In genomic region chr6:144063744-144064401, GRCh38 we compare ENCODE assay signal across 8 cellular contexts. TPM values are rescaled to one million over a fixed set of nuclear protein-coding genes. Genes with fewer than 3 reads are reported as not detected.
DNase-seq lines count a peak whose midpoint lies in the region; ATAC-seq and TF ChIP-seq lines count a peak whose summit lies in the region.

No MANE protein-coding gene starts in this region.

- peak; percentile 34 for TF ChIP-seq CTCF in AG04449 (IDR thresholded peaks at IDR 0.05; ENCODE audit: insufficient read depth, low read length, missing control alignments)
- TF ChIP-seq CTCF in choroid plexus epithelial cell (conservative IDR thresholded peaks at IDR 0.05; ENCODE audit: low read depth, low read length): no peak
- TF ChIP-seq CTCF in lower leg skin (IDR thresholded peaks at IDR 0.05): no peak

- no peak for DNase-seq in AG04449 (ENCODE audit: low read depth, low spot score)
- DNase-seq in NCI-H2196 treated with DMSO at 0.1 percent for 48 hours (lab: John Stamatoyannopoulos, UW; ENCODE audit: unreplicated experiment): peak; percentile 38
- DNase-seq in activated CD4-positive, CD25-positive, alpha-beta regulatory T cell treated with anti-CD3 and anti-CD28 coated beads, Interleukin-2, amount 50 U/mL, for 72 hours: peak; percentile 88
- DNase-seq in choroid plexus epithelial cell (ENCODE audit: low read depth): peak; percentile 4
- peak; percentile 72 to 97 for DNase-seq in lower leg skin (ENCODE audit: low spot score in 2 of 2)
- peak; percentile 76 to 80 (median 77) for DNase-seq in stimulated activated CD4-positive, alpha-beta T cell treated with anti-CD3 and anti-CD28 coated beads, TNF-alpha, amount 100 ng/mL, for 1 hour (ENCODE audit: low read depth in 3 of 3, low spot score in 1 of 3)

- H3K4me3 ChIP-seq in AG04449 (ENCODE audit: low read depth, low read length) (peak overlapping the region; percentile 58), choroid plexus epithelial cell (ENCODE audit: low read depth, low read length) (peak overlapping the region; percentile 58), lower leg skin (ENCODE audit: low read depth, poor library complexity, severe bottlenecking) (peak overlapping the region; percentile 67)

- POLR2A ChIA-PET in AG04449 (lab: Yijun Ruan, JAX): no interaction called here

- CTCF ChIA-PET in AG04449 (lab: Yijun Ruan, JAX): interaction anchor here (0.7 kb wide), 2 partner anchors 24 to 50 kb away, joined by 3 to 4 read pairs; no protein-coding TSS in a partner anchor

- 0% methylated on average over 38 to 52 of the region's 72 CpGs for WGBS in lower leg skin, 2 donors

- TF ChIP-seq POLR2A in GM18526 (IDR thresholded peaks at IDR 0.05; ENCODE audit: extremely low read depth, insufficient read length) (peak; percentile 93), lower leg skin (IDR thresholded peaks at IDR 0.05) (no peak)

- ATAC-seq in HG03045 (IDR thresholded peaks at IDR 0.05; ENCODE audit: unreplicated experiment): peak; percentile 88

- intact Hi-C loops in lower leg skin (cut with DNase I; ENCODE audit: low total_unique reads): no loop called here

RNA-seq across cellular contexts. Expression of gene SF3B5, which starts 31.5 kb away (rescaled TPM):
- 100 to 1,000 TPM in 3 of 4 donors, 10 to 100 TPM in 1; 97.7 to 161 (median 120) TPM for total RNA-seq in lower leg skin

RNA-seq across cellular contexts. Expression of gene PLAGL1, which starts 55.8 kb away (rescaled TPM):
- 10 to 100 TPM; 21.7 to 39.2 (median 27.8) TPM for total RNA-seq in lower leg skin
